8 cellular contexts compared by ENCODE assay signal in genomic region chr13:114234645-114235421, GRCh38. TPM values are rescaled to one million over a fixed set of nuclear protein-coding genes. Genes with fewer than 3 reads are reported as not detected.
DNase-seq lines count a peak whose midpoint lies in the region; ATAC-seq and TF ChIP-seq lines count a peak whose summit lies in the region.

CDC16 (plus strand) TSS chr13:114234897; CDS start chr13:114235085, 188 bp downstream.

- peak within 1 kb of the TSS; percentile 81 for H3K27ac Mint-ChIP-seq in HFFc6
- H3K27ac Mint-ChIP-seq in activated naive CD4-positive, alpha-beta T cell treated with anti-CD3 and anti-CD28 coated beads, Interleukin-2, amount 50 U/mL, for 24 hours: peak within 1 kb of the TSS; percentile 94

- TF ChIP-seq CTCF in HFFc6 (IDR thresholded peaks at IDR 0.05) (peak; percentile 61), NB4 (IDR thresholded peaks at IDR 0.05; ENCODE audit: low read depth, low read length) (no peak), omental fat pad (IDR thresholded peaks at IDR 0.05) (no peak)

- peaks cover 22% of the 10 kb centered on the region for H3K36me3 Mint-ChIP-seq in HFFc6 (ENCODE audit: low read depth)
- H3K36me3 Mint-ChIP-seq in activated naive CD4-positive, alpha-beta T cell treated with anti-CD3 and anti-CD28 coated beads, Interleukin-2, amount 50 U/mL, for 24 hours: peaks cover 10% of the 10 kb centered on the region

- H3K27ac ChIP-seq in temporal lobe (ENCODE audit: low read depth, low read length): no peak within 1 kb of the TSS

- H3K4me1 Mint-ChIP-seq in HFFc6 (ENCODE audit: low read depth): peaks cover 23% of the 10 kb centered on the region
- peaks cover 33% of the 10 kb centered on the region for H3K4me1 Mint-ChIP-seq in activated naive CD4-positive, alpha-beta T cell treated with anti-CD3 and anti-CD28 coated beads, Interleukin-2, amount 50 U/mL, for 24 hours

- H3K9me3 Mint-ChIP-seq in HFFc6: no peaks in the 10 kb centered on the region
- no peaks in the 10 kb centered on the region for H3K9me3 Mint-ChIP-seq in activated naive CD4-positive, alpha-beta T cell treated with anti-CD3 and anti-CD28 coated beads, Interleukin-2, amount 50 U/mL, for 24 hours

- DNase-seq in HFFc6: peak; percentile 76
- peak; percentile 96 for DNase-seq in NB4 (ENCODE audit: low read depth)
- DNase-seq in glomerular endothelial cell (ENCODE audit: extremely low read depth, low read depth, low spot score): peak; percentile 18
- peak; percentile 79 for DNase-seq in omental fat pad (ENCODE audit: low spot score)

- ATAC-seq in SK-N-SH treated with all-trans-retinoic acid at 6 μM for 48 hours (peak; percentile 97), omental fat pad (ENCODE audit: low FRiP score) (peak; percentile 94)

- H3K27me3 Mint-ChIP-seq in HFFc6 (ENCODE audit: insufficient read depth): no peaks in the 10 kb centered on the region; the same call in 1 of the 2 replicates
- H3K27me3 Mint-ChIP-seq in activated naive CD4-positive, alpha-beta T cell treated with anti-CD3 and anti-CD28 coated beads, Interleukin-2, amount 50 U/mL, for 24 hours: no peaks in the 10 kb centered on the region

- peak; percentile 55 for TF ChIP-seq POLR2A in NB4 (IDR thresholded peaks at IDR 0.05; ENCODE audit: extremely low read depth, insufficient read length)

- peak within 1 kb of the TSS; percentile 91 for H3K4me3 ChIP-seq in GM08714 (ENCODE audit: low read length)
- peak within 1 kb of the TSS; percentile 79 for H3K4me3 ChIP-seq in NB4 (ENCODE audit: low read depth, low read length)

- peak within 1 kb of the TSS; percentile 90 for H3K4me3 Mint-ChIP-seq in HFFc6
- peak within 1 kb of the TSS; percentile 94 for H3K4me3 Mint-ChIP-seq in activated naive CD4-positive, alpha-beta T cell treated with anti-CD3 and anti-CD28 coated beads, Interleukin-2, amount 50 U/mL, for 24 hours

TF ChIP-seq in SK-N-SH treated with all-trans-retinoic acid at 6 μM for 48 hours, 23 proteins besides CTCF, POLR2A, EP300 and RAD21:
- no peak for TF ChIP-seq POU6F1 (CRISPR knock-in tag; IDR thresholded peaks at IDR 0.05; ENCODE audit: borderline replicate concordance, low read depth)
- 0 out of 2 replicates have a peak, but pooled peaks have one; percentile 46 for TF ChIP-seq ARNTL (CRISPR knock-in tag; IDR thresholded peaks at IDR 0.05; ENCODE audit: borderline replicate concordance, low read depth)
- 0 out of 2 replicates have a peak, but pooled peaks have one; percentile 51 for TF ChIP-seq TSHZ2 (CRISPR knock-in tag; IDR thresholded peaks at IDR 0.05)
- no peak for TF ChIP-seq RARB (CRISPR knock-in tag; IDR thresholded peaks at IDR 0.05)
- TF ChIP-seq PATZ1 (CRISPR knock-in tag; IDR thresholded peaks at IDR 0.05; ENCODE audit: borderline replicate concordance): peak; percentile 61; the same call in 1 of the 2 replicates
- TF ChIP-seq TCF4 (CRISPR knock-in tag; IDR thresholded peaks at IDR 0.05; ENCODE audit: borderline replicate concordance): 0 out of 2 replicates have a peak, but pooled peaks have one; percentile 17

RNA-seq across cellular contexts. Expression of gene CDC16, which starts in this region (rescaled TPM):
- 10 to 100 TPM; 73.0 to 90.1 (median 82.3) TPM for total RNA-seq in HFFc6 (2021; fragmentation: NEBNext Ultra II Directional; extraction: Animal tissue kit (Norgen Biotek cat#: 25700))
- 46.6 and 66.0 TPM in 2 replicates for total RNA-seq in glomerular endothelial cell
- total RNA-seq in omental fat pad: 10 to 100 TPM; 45.7 to 66.4 (median 55.0) TPM
- total RNA-seq in temporal lobe: 51.9 TPM

Comparison
In these comparisons a context has a peak if more than half of its experiments do, and no peak if none do; other contexts are left out.
1. DNase-seq: peak in every context shown above with its lines; median percentile 96 in NB4; 79 in omental fat pad; 76 in HFFc6; 18 in glomerular endothelial cell.